Comparison of ENCODE assay signal across 9 cellular contexts in genomic region chr10:96721207-96721572, GRCh38. TPM values are rescaled to one million over a fixed set of nuclear protein-coding genes. Genes with fewer than 3 reads are reported as not detected.
DNase-seq lines count a peak whose midpoint lies in the region; ATAC-seq, FAIRE-seq and TF ChIP-seq lines count a peak whose summit lies in the region.
"Had no signal": no experiment of that assay in that cellular context is flagged by ENCODE, and none has a peak within 500 bp of the region (broad histone marks: within the 10 kb centered on the region; RNA-seq: fewer than 3 reads in every experiment).

No MANE protein-coding gene starts in this region.

- H3K9me3 Mint-ChIP-seq in naive thymus-derived CD8-positive, alpha-beta T cell, result no peaks in the 10 kb centered on the region

- peaks cover 16 to 59% (median 21%) of the 10 kb centered on the region in 4 donors for H3K4me1 Mint-ChIP-seq in naive thymus-derived CD8-positive, alpha-beta T cell

- peak overlapping the region; percentile 83 to 94 (median 87) for H3K4me3 Mint-ChIP-seq in naive thymus-derived CD8-positive, alpha-beta T cell

- H4K20me1 ChIP-seq in DOHH2 (ENCODE audit: control insufficient read depth, insufficient read depth, low read depth, low read length) (peaks cover 3% of the 10 kb centered on the region; the same call in 1 of the 2 replicates), K562 (replicated peaks; ENCODE audit: control insufficient read depth, insufficient read depth, low read length) (no peaks in the 10 kb centered on the region)

- peak overlapping the region; percentile 77; the same call in 1 of the 2 replicates for H2AFZ ChIP-seq in K562 (ENCODE audit: low read depth, low read length)

- intact Hi-C loops in K562 (cut with micrococcal nuclease), result no loop called here
- intact Hi-C loops in gastrocnemius medialis (cut with DNase I; ENCODE audit: low total_unique reads), result no loop called here

- H3K79me2 ChIP-seq in DOHH2 (ENCODE audit: control insufficient read depth, low read length) (peaks cover 47% of the 10 kb centered on the region), K562 (ENCODE audit: control insufficient read depth, insufficient read depth, low read length) (no peaks in the 10 kb centered on the region)

- CTCF ChIA-PET in K562 (lab: Yijun Ruan, JAX; ENCODE audit: low intra/inter-chr PET ratio), result no interaction called here

- no peaks in the 10 kb centered on the region for H3K27me3 ChIP-seq in DOHH2 (ENCODE audit: control insufficient read depth, low read length)
- peaks cover 0 to 12% of the 10 kb centered on the region in 2 experiments; a peak in 1 of 5 replicates for H3K27me3 ChIP-seq in K562 (ENCODE audit: control insufficient read depth in 2 of 2, insufficient read depth in 2 of 2, low read length in 2 of 2)
- no peaks in the 10 kb centered on the region for H3K27me3 ChIP-seq in gastrocnemius medialis

- H3K4me2 ChIP-seq in DOHH2 (ENCODE audit: low read length) (peak overlapping the region; percentile 97), K562 (ENCODE audit: insufficient read depth, low read length) (no peak overlapping the region)

- no peak for TF ChIP-seq EP300 in K562 (IDR thresholded peaks at IDR 0.05; ENCODE audit: low read length)

- H3K27ac ChIP-seq in DOHH2 (ENCODE audit: low read depth, low read length) (peak overlapping the region; percentile 98), K562 (ENCODE audit: extremely low read depth, low read depth, low read length) (no peak overlapping the region), gastrocnemius medialis (no peak overlapping the region)

- ATAC-seq in K562, result no peak
- ATAC-seq in naive thymus-derived CD8-positive, alpha-beta T cell, result no peak
- no peak for ATAC-seq in HG03342 (IDR thresholded peaks at IDR 0.05; ENCODE audit: unreplicated experiment)
- ATAC-seq in gastrocnemius medialis, result no peak
- no peak for ATAC-seq in HG02588 (IDR thresholded peaks at IDR 0.05; ENCODE audit: unreplicated experiment)

- TF ChIP-seq CTCF in DOHH2 (IDR thresholded peaks at IDR 0.05; ENCODE audit: low read depth, low read length, poor library complexity, severe bottlenecking), result peak; percentile 33
- 0 out of 2 replicates have a peak, but pooled peaks have one; percentile 15 for TF ChIP-seq CTCF in LNCaP clone FGC (IDR thresholded peaks at IDR 0.05; ENCODE audit: control insufficient read depth, extremely low read depth, insufficient read depth)
- 0 out of 6 replicates have a peak, but pooled peaks of 1 of the 3 experiments have one; percentile 9 for TF ChIP-seq CTCF in K562 (IDR thresholded peaks at IDR 0.05 in 2 of 3, conservative IDR thresholded peaks at IDR 0.05 in 1 of 3; ENCODE audit: insufficient read depth in 2 of 3, low read depth in 1 of 3, low read length in 3 of 3)
- no peak for TF ChIP-seq CTCF in gastrocnemius medialis (IDR thresholded peaks at IDR 0.05 in 4 of 5, conservative IDR thresholded peaks at IDR 0.05 in 1 of 5)

- 11% methylated on average over 4 of the region's 4 CpGs for WGBS in K562 (ENCODE audit: insufficient coverage, low coverage, missing lambda C conversion rate)

- peaks cover 74% of the 10 kb centered on the region for H3K4me1 ChIP-seq in DOHH2 (ENCODE audit: control insufficient read depth, low read length)
- H3K4me1 ChIP-seq in K562 (replicated peaks in 1 of 2; ENCODE audit: control insufficient read depth in 2 of 2, insufficient read depth in 2 of 2, low read length in 2 of 2), result peaks cover 10 to 13% of the 10 kb centered on the region in 2 experiments; a peak in 3 of 5 replicates
- peaks cover 4 to 8% of the 10 kb centered on the region in 2 donors for H3K4me1 ChIP-seq in gastrocnemius medialis

- no peaks in the 10 kb centered on the region for H3K36me3 Mint-ChIP-seq in naive thymus-derived CD8-positive, alpha-beta T cell

- H3K9me3 ChIP-seq in DOHH2 (ENCODE audit: control insufficient read depth, insufficient read depth, low read length) (no peaks in the 10 kb centered on the region), K562 (replicated peaks; ENCODE audit: control insufficient read depth, insufficient read depth, low read depth, low read length) (no peaks in the 10 kb centered on the region), gastrocnemius medialis (no peaks in the 10 kb centered on the region)

- no peaks in the 10 kb centered on the region for H3K9me2 ChIP-seq in DOHH2 (replicated peaks; ENCODE audit: control insufficient read depth, low read length)

- TF ChIP-seq POLR2A in K562 (conservative IDR thresholded peaks at IDR 0.05) (no peak), gastrocnemius medialis (IDR thresholded peaks at IDR 0.05) (no peak)

- DNase-seq in LNCaP clone FGC (ENCODE audit: low read depth), result no peak
- no peak for DNase-seq in K562 (ENCODE audit: extremely low read depth in 1 of 4, low spot score in 3 of 4)
- no peak for DNase-seq in naive thymus-derived CD8-positive, alpha-beta T cell
- DNase-seq in kidney glomerular epithelial cell (lab: John Stamatoyannopoulos, UW), result no peak
- no peak for DNase-seq in gastrocnemius medialis
- DNase-seq: trophoblast cell had no signal

- no peak for FAIRE-seq in K562 (lab: Jason Lieb, UNC)

- peaks cover 37% of the 10 kb centered on the region for H3K36me3 ChIP-seq in DOHH2 (ENCODE audit: control insufficient read depth, low read length)
- H3K36me3 ChIP-seq in K562 (ENCODE audit: control insufficient read depth, insufficient read depth, low read length), result no peaks in the 10 kb centered on the region
- H3K36me3 ChIP-seq in gastrocnemius medialis, result no peaks in the 10 kb centered on the region

- no peaks in the 10 kb centered on the region for H3K27me3 Mint-ChIP-seq in naive thymus-derived CD8-positive, alpha-beta T cell

- peaks cover 30% of the 10 kb centered on the region for H3F3A ChIP-seq in DOHH2 (ENCODE audit: control insufficient read depth, insufficient read depth)

- POLR2A ChIA-PET in K562 (lab: Yijun Ruan, JAX), result no interaction called here
- POLR2A ChIA-PET in naive thymus-derived CD8-positive, alpha-beta T cell (lab: Charles Lee), result no interaction called here

- H3K4me3 ChIP-seq in DOHH2 (ENCODE audit: low read length) (peak overlapping the region; percentile 88), LNCaP clone FGC (ENCODE audit: low read depth, low read length) (peak overlapping the region; percentile 56), K562 (no peak overlapping the region), gastrocnemius medialis (peak overlapping the region in 2 of 4 donors; percentile 61 to 72)

- peak overlapping the region; percentile 21 to 90 (median 77) for H3K27ac Mint-ChIP-seq in naive thymus-derived CD8-positive, alpha-beta T cell

- in situ Hi-C loops in K562 (cut with MboI) (no loop called here), gastrocnemius medialis (cut with MboI; ENCODE audit: low sequenced_read_pairs in 4 of 4) (no loop called here)

- no peak for TF ChIP-seq RAD21 in K562 (CRISPR knock-in tag; conservative IDR thresholded peaks at IDR 0.05 in 1 of 2, IDR thresholded peaks at IDR 0.05 in 1 of 2)

- no TSS peak for BruUV-seq in K562 (replicated peaks; lab: Mats Ljungman, UMichigan)

- H3K9ac ChIP-seq in K562 (ENCODE audit: insufficient read depth in 1 of 2, low read depth in 2 of 2, low read length in 2 of 2), result no peak overlapping the region

- H3K9me1 ChIP-seq in K562 (ENCODE audit: control insufficient read depth, insufficient read depth, low read length), result no peaks in the 10 kb centered on the region

TF ChIP-seq in K562, 482 proteins besides CTCF, POLR2A, EP300 and RAD21 (continues in another document):
- no peak for TF ChIP-seq ESRRA (IDR thresholded peaks at IDR 0.05; ENCODE audit: borderline replicate concordance, low read depth)
- no peak for TF ChIP-seq POLR2B (IDR thresholded peaks at IDR 0.05; ENCODE audit: low read depth, partially characterized antibody)
- TF ChIP-seq SIX5 (IDR thresholded peaks at IDR 0.05; ENCODE audit: borderline replicate concordance in 1 of 2, insufficient read depth in 1 of 2, low read depth in 1 of 2, low read length in 2 of 2), result no peak
- no peak for TF ChIP-seq MAX (CRISPR knock-in tag; IDR thresholded peaks at IDR 0.05)
- TF ChIP-seq MEIS2 (IDR thresholded peaks at IDR 0.05; ENCODE audit: partially characterized antibody), result no peak

RNA-seq across cellular contexts. Expression of gene PIK3AP1, which starts 0.9 kb away (rescaled TPM):
- 3.0 and 3.5 TPM in 2 replicates for total RNA-seq in K562 (2011; cell fraction: chromatin; rRNA removed; ENCODE audit: low replicate concordance)
- 1.0 and 1.2 TPM in 2 replicates for total RNA-seq in K562 (2011; cell fraction: nucleolus; rRNA removed)
- 1.6 and 1.8 TPM in 2 replicates for total RNA-seq in K562 (2011; cell fraction: nucleoplasm; rRNA removed)
- total RNA-seq in K562 (2014; rRNA removed), result 1.5 and 1.6 TPM in 2 replicates
- total RNA-seq in K562 (2014; rRNA removed; fragmentation: Illumina TruSeq; extraction: Trizol), result 1.6 TPM in 2 replicates
- 1.1 and 1.5 TPM in 2 replicates for total RNA-seq in K562 (2015; rRNA removed; fragmentation: Illumina TruSeq; extraction: Trizol)
- 1.4 TPM in 2 replicates for total RNA-seq in K562 (2021)
- polyA plus RNA-seq in K562 (2011; rRNA removed), result 2.4 and 5.1 TPM in 2 replicates
- 1.4 and 4.7 TPM in 2 replicates for polyA plus RNA-seq in K562 (2011; cell fraction: cytosol; rRNA removed)
- 1.9 and 3.7 TPM in 2 replicates for polyA plus RNA-seq in K562 (2011; cell fraction: nucleus; rRNA removed)
- polyA plus RNA-seq in K562 (2012), result 0.98 and 1.3 TPM in 2 replicates
- 1.7 and 1.9 TPM in 2 replicates for polyA plus RNA-seq in K562 (2014; fragmentation: Illumina TruSeq; extraction: Trizol)
- under 1 TPM; 0.20 to 0.35 TPM for polyA plus RNA-seq in K562 (2014; fragmentation: Nextera tagmentation; extraction: Ambion mirVana)
- 1.2 and 1.3 TPM in 2 replicates for polyA plus RNA-seq in K562 (2014; rRNA removed)
- 4.9 and 17.9 TPM in 2 replicates for polyA minus RNA-seq in K562 (2011; rRNA and poly(A)+ RNA removed)
- polyA minus RNA-seq in K562 (2011; cell fraction: cytosol; rRNA and poly(A)+ RNA removed), result 2.7 and 6.6 TPM in 2 replicates
- polyA minus RNA-seq in K562 (2011; cell fraction: nucleus; rRNA and poly(A)+ RNA removed), result 0.94 and 4.3 TPM in 2 replicates
- total RNA-seq in naive thymus-derived CD8-positive, alpha-beta T cell, result 1 to 10 TPM; 4.7 to 5.2 TPM
- 10 to 100 TPM in 1 of 3 donors, under 1 TPM in 2; 0.77 to 20.2 (median 0.89) TPM for polyA plus RNA-seq in naive thymus-derived CD8-positive, alpha-beta T cell
- 1 to 10 TPM; 1.4 to 3.2 (median 2.8) TPM for total RNA-seq in gastrocnemius medialis

Comparison
In these comparisons a context has a peak if more than half of its experiments do, and no peak if none do; other contexts are left out.
1. CTCF ChIP-seq: peak in DOHH2 (single experiment) and LNCaP clone FGC (single experiment); none in gastrocnemius medialis (0 of 5).